Comparison of ENCODE assay signal across 16 cellular contexts in the genomic region with DNA sequence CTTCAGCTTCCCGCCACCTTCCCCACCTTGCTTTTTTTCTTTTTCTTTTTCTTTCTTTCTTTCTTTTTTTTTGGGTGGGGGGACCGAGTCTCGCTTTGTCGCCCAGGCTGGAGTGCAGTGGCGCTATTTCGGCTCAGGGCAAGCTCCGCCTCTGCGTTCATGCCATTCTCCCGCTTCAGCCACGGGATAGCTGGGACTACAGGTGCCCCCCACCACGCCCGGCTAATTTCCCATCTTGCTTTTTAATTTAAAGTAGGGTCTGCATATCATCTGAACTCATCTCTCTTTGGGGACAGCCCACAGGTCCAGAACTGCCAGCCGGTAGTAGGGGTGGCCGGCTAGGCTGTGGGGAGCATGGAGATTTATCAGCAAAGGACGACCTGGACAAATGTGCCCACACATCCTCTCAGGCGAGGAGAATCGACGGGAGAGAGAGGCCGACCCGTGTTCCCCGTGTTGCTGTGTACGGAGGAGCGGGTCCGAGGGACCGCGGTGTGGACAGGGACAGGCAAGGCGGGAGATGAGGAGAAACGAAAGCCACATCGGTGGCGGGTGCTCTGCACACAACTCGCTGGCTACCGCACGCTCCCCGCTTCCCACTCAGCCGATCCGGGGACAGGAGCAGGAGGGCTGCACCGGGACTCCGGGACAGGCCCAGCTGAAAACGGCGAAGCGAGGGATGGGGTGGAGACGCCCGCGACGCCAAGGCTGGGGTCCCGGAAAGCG. TPM values are rescaled to one million over a fixed set of nuclear protein-coding genes. Genes with fewer than 3 reads are reported as not detected.
DNase-seq lines count a peak whose midpoint lies in the region; ATAC-seq and TF ChIP-seq lines count a peak whose summit lies in the region.
"Had no signal": no experiment of that assay in that cellular context is flagged by ENCODE, and none has a peak within 500 bp of the region (broad histone marks: within the 10 kb centered on the region; RNA-seq: fewer than 3 reads in every experiment).

No MANE protein-coding gene starts in this region.

- intact Hi-C loops in upper lobe of right lung (cut with DNase I) (no loop called here), PC-3 (cut with micrococcal nuclease) (no loop called here)

- H3K9me3 ChIP-seq in upper lobe of right lung, result no peaks in the 10 kb centered on the region
- H3K9me3 ChIP-seq in PC-3 (ENCODE audit: low read length), result no peaks in the 10 kb centered on the region

- H3K4me1 ChIP-seq in upper lobe of right lung (peaks cover 22% of the 10 kb centered on the region), PC-3 (ENCODE audit: insufficient read depth, low read length) (peaks cover 4% of the 10 kb centered on the region)

- BruUV-seq in PC-3 (replicated peaks; lab: Mats Ljungman, UMichigan), result no TSS peak

- H3K4me2 ChIP-seq in PC-3 (ENCODE audit: low read length), result no peak overlapping the region

- no peak for TF ChIP-seq CTCF in brain microvascular endothelial cell (IDR thresholded peaks at IDR 0.05; ENCODE audit: low read depth, low read length, missing control alignments)
- TF ChIP-seq CTCF in mesothelial cell of epicardium (IDR thresholded peaks at IDR 0.05; ENCODE audit: unreplicated experiment), result no peak
- TF ChIP-seq CTCF in upper lobe of right lung (IDR thresholded peaks at IDR 0.05), result no peak
- no peak for TF ChIP-seq CTCF in PC-3 (conservative IDR thresholded peaks at IDR 0.05; ENCODE audit: low read depth, low read length)

- no peaks in the 10 kb centered on the region for H3K9me2 ChIP-seq in PC-3 (replicated peaks; ENCODE audit: low read length)

- no peaks in the 10 kb centered on the region for H3F3A ChIP-seq in PC-3 (ENCODE audit: low read length, unreplicated experiment)

- no peaks in the 10 kb centered on the region for H3K36me3 ChIP-seq in brain microvascular endothelial cell (replicated peaks)
- H3K36me3 ChIP-seq in upper lobe of right lung, result no peaks in the 10 kb centered on the region
- no peaks in the 10 kb centered on the region for H3K36me3 ChIP-seq in PC-3 (ENCODE audit: low read depth, low read length)
- H3K36me3 ChIP-seq: BLaER1 treated with 17β-estradiol and CSF1 and Interleukin-3, amounts not matched to agents 10 nM and 100 nM had no signal

- H3K9ac ChIP-seq in PC-3 (ENCODE audit: low read length), result no peak overlapping the region
- H3K9ac ChIP-seq: BLaER1 treated with 17β-estradiol and CSF1 and Interleukin-3, amounts not matched to agents 10 nM and 100 nM had no signal

- peaks cover 87% of the 10 kb centered on the region for H3K27me3 Mint-ChIP-seq in stimulated activated naive CD8-positive, alpha-beta T cell treated with anti-CD3 and anti-CD28 coated beads, Interleukin-15, Interleukin-2, amounts not matched to agents 100 ng/mL and 50 ng/mL, for 24 hours
- H3K27me3 Mint-ChIP-seq in mesothelial cell of epicardium (ENCODE audit: low read depth), result peaks cover 99% of the 10 kb centered on the region

- no peak for DNase-seq in stimulated activated naive CD8-positive, alpha-beta T cell treated with anti-CD3 and anti-CD28 coated beads, Interleukin-15, Interleukin-2, amounts not matched to agents 100 U/mL and 50 U/mL, for 24 hours
- no peak for DNase-seq in brain microvascular endothelial cell
- no peak for DNase-seq in mesothelial cell of epicardium (ENCODE audit: low spot score in 2 of 2, unreplicated experiment in 2 of 2)
- DNase-seq in upper lobe of right lung, result no peak
- no peak for DNase-seq in PC-3
- DNase-seq: activated CD4-positive, alpha-beta T cell treated with anti-CD3 and anti-CD28 coated beads, Interleukin-2, amount 50 U/mL, for 48 hours; HCEC 1CT; NCI-H446 treated with DMSO at 0.1 percent for 48 hours; SHP77 had no signal

- H3K4me3 Mint-ChIP-seq in stimulated activated naive CD8-positive, alpha-beta T cell treated with anti-CD3 and anti-CD28 coated beads, Interleukin-15, Interleukin-2, amounts not matched to agents 100 ng/mL and 50 ng/mL, for 24 hours, result peak overlapping the region; percentile 70
- H3K4me3 Mint-ChIP-seq in mesothelial cell of epicardium, result peak overlapping the region; percentile 43

- ATAC-seq in stimulated activated naive CD8-positive, alpha-beta T cell treated with anti-CD3 and anti-CD28 coated beads, Interleukin-15, Interleukin-2, amounts not matched to agents 100 U/mL and 50 U/mL, for 24 hours, result no peak
- ATAC-seq in upper lobe of right lung (no peak), HG03159 (IDR thresholded peaks at IDR 0.05; ENCODE audit: unreplicated experiment) (no peak), PC-3 (no peak), HG03025 (IDR thresholded peaks at IDR 0.05; ENCODE audit: low FRiP score, unreplicated experiment) (no peak)

- in situ Hi-C loops in brain microvascular endothelial cell (cut with HindIII; ENCODE audit: low pct_ligation_motif_present, low sequenced_read_pairs), result no loop called here

- H3K4me3 ChIP-seq in brain microvascular endothelial cell (ENCODE audit: low read depth, low read length), result peak overlapping the region; percentile 37
- peak overlapping the region; percentile 10 for H3K4me3 ChIP-seq in upper lobe of right lung
- H3K4me3 ChIP-seq in PC-3 (ENCODE audit: low read length), result no peak overlapping the region

- no peak overlapping the region for H3K27ac Mint-ChIP-seq in stimulated activated naive CD8-positive, alpha-beta T cell treated with anti-CD3 and anti-CD28 coated beads, Interleukin-15, Interleukin-2, amounts not matched to agents 100 ng/mL and 50 ng/mL, for 24 hours
- no peak overlapping the region for H3K27ac Mint-ChIP-seq in mesothelial cell of epicardium

- H3K9me3 Mint-ChIP-seq in stimulated activated naive CD8-positive, alpha-beta T cell treated with anti-CD3 and anti-CD28 coated beads, Interleukin-15, Interleukin-2, amounts not matched to agents 100 ng/mL and 50 ng/mL, for 24 hours, result no peaks in the 10 kb centered on the region
- no peaks in the 10 kb centered on the region for H3K9me3 Mint-ChIP-seq in mesothelial cell of epicardium

- H2AFZ ChIP-seq in PC-3 (ENCODE audit: low read length), result no peak overlapping the region

- peaks cover 32% of the 10 kb centered on the region for H3K27me3 ChIP-seq in brain microvascular endothelial cell (replicated peaks)
- peaks cover 40% of the 10 kb centered on the region for H3K27me3 ChIP-seq in upper lobe of right lung
- no peaks in the 10 kb centered on the region for H3K27me3 ChIP-seq in PC-3 (ENCODE audit: low read length)

- peaks cover 32% of the 10 kb centered on the region for H3K4me1 Mint-ChIP-seq in stimulated activated naive CD8-positive, alpha-beta T cell treated with anti-CD3 and anti-CD28 coated beads, Interleukin-15, Interleukin-2, amounts not matched to agents 100 ng/mL and 50 ng/mL, for 24 hours (ENCODE audit: low read depth)
- peaks cover 18% of the 10 kb centered on the region for H3K4me1 Mint-ChIP-seq in mesothelial cell of epicardium

- POLR2A ChIA-PET in PC-3 (lab: Charles Lee; ENCODE audit: unreplicated experiment), result no interaction called here

- H3K27ac ChIP-seq in brain microvascular endothelial cell, result no peak overlapping the region
- no peak overlapping the region for H3K27ac ChIP-seq in upper lobe of right lung
- no peak overlapping the region for H3K27ac ChIP-seq in PC-3 (ENCODE audit: low read length)
- H3K27ac ChIP-seq: BLaER1 treated with 17β-estradiol and CSF1 and Interleukin-3, amounts not matched to agents 10 nM and 100 nM had no signal

- CTCF ChIA-PET in PC-3 (lab: Charles Lee), result no interaction called here

- H3K79me2 ChIP-seq in PC-3 (ENCODE audit: low read length), result no peaks in the 10 kb centered on the region

- H3K36me3 Mint-ChIP-seq in stimulated activated naive CD8-positive, alpha-beta T cell treated with anti-CD3 and anti-CD28 coated beads, Interleukin-15, Interleukin-2, amounts not matched to agents 100 ng/mL and 50 ng/mL, for 24 hours (ENCODE audit: low read depth), result no peaks in the 10 kb centered on the region
- H3K36me3 Mint-ChIP-seq in mesothelial cell of epicardium, result no peaks in the 10 kb centered on the region

- no peaks in the 10 kb centered on the region for H4K20me1 ChIP-seq in PC-3 (ENCODE audit: low read length)

RNA-seq across cellular contexts. Expression of gene MT1M, which starts 2.4 kb away (rescaled TPM):
- total RNA-seq in mesothelial cell of epicardium (not detected in 3 replicates), upper lobe of right lung (40.3 TPM), PC-3 (2014; rRNA removed) (1.3 and 1.5 TPM in 2 replicates)

RNA-seq across cellular contexts. Expression of gene MT1A, which starts 3.6 kb away (rescaled TPM):
- not detected in 3 replicates for total RNA-seq in mesothelial cell of epicardium
- 4.9 TPM for total RNA-seq in upper lobe of right lung
- not detected in 2 replicates for total RNA-seq in PC-3 (2014; rRNA removed)
- total RNA-seq: skeletal muscle tissue had no signal

RNA-seq across cellular contexts. Expression of gene MT1E, which starts 9.3 kb away (rescaled TPM):
- total RNA-seq in mesothelial cell of epicardium (0.99 TPM in 1 of 3 replicates, not detected in the others), upper lobe of right lung (154 TPM), PC-3 (2014; rRNA removed) (not detected in 2 replicates)

RNA-seq across cellular contexts. Expression of gene MT1B, which starts 16.8 kb away (rescaled TPM):
- total RNA-seq in mesothelial cell of epicardium (not detected in 3 replicates), upper lobe of right lung (not detected), PC-3 (2014; rRNA removed) (not detected in 2 replicates)
- total RNA-seq: cardiac septum, M059J, skeletal muscle tissue had no signal

RNA-seq across cellular contexts. Expression of gene MT1F, which starts 22.9 kb away (rescaled TPM):
- total RNA-seq in mesothelial cell of epicardium (0.63 to 0.95 TPM (median 0.66 TPM) in 3 replicates), upper lobe of right lung (9.1 TPM), PC-3 (2014; rRNA removed) (15.2 and 27.3 TPM in 2 replicates)
- total RNA-seq: skeletal muscle tissue had no signal

Comparison
In these comparisons a context has a peak if more than half of its experiments do, and no peak if none do; other contexts are left out.
1. RNA of gene MT1M, which starts 2.4 kb away (total RNA-seq): 40.3 TPM in upper lobe of right lung (single experiment); 1.3 to 1.5 TPM in PC-3 and not detected in mesothelial cell of epicardium; every median in the first group is over 10 times any median in the second.
2. RNA of gene MT1E, which starts 9.3 kb away (total RNA-seq): 154 TPM in upper lobe of right lung (single experiment); 0.99 TPM in mesothelial cell of epicardium and not detected in PC-3; every median in the first group is over 10 times any median in the second.